In genomic region chr11:27290261-27290660, GRCh38 we compare ENCODE assay signal across 22 cellular contexts.
"Had no signal": no experiment of that assay in that cellular context is flagged by ENCODE, and none has a peak within 500 bp of the region (broad histone marks: within the 10 kb centered on the region; RNA-seq: fewer than 3 reads in every experiment).

No MANE protein-coding gene starts in this region.

- DNase-seq: activated CD4-positive, alpha-beta T cell treated with anti-CD3 and anti-CD28 coated beads for 36 hours; activated CD4-positive, alpha-beta T cell treated with anti-CD3 and anti-CD28 coated beads, Interleukin-2, amount 50 U/mL, for 48 hours; activated gamma-delta T cell; cerebellar nuclear complex; effector CD8-positive, alpha-beta T cell; esophagus squamous epithelium; foreskin melanocyte; glutamatergic neuron; hypothalamus; mammary epithelial cell; naive B cell; psoas muscle; sigmoid colon; stimulated activated CD4-positive, alpha-beta T cell treated with anti-CD3 and anti-CD28 coated beads, Interleukin-4, amount 100 ng/mL, for 24 hours; T-cell; testis; upper lobe of right lung had no signal

- H3K27ac ChIP-seq: breast epithelium, psoas muscle, sigmoid colon, testis, upper lobe of right lung had no signal

- ATAC-seq: activated CD4-positive, alpha-beta T cell treated with anti-CD3 and anti-CD28 coated beads for 36 hours; psoas muscle; stimulated activated effector memory CD8-positive, alpha-beta T cell treated with anti-CD3 and anti-CD28 coated beads, Interleukin-12 subunit alpha, Interleukin-12 subunit beta, amount 100 ng/mL, for 72 hours; T-cell; upper lobe of right lung; WTC11 had no signal

- H3K4me1 ChIP-seq: breast epithelium, psoas muscle, sigmoid colon, upper lobe of right lung had no signal

- H3K4me3 ChIP-seq: breast epithelium, esophagus squamous epithelium, psoas muscle, sigmoid colon, testis, upper lobe of right lung had no signal

- H3K36me3 ChIP-seq: breast epithelium, esophagus squamous epithelium, sigmoid colon, upper lobe of right lung had no signal

- H3K36me3 Mint-ChIP-seq: stimulated activated effector memory CD8-positive, alpha-beta T cell treated with anti-CD3 and anti-CD28 coated beads, Interleukin-12 subunit alpha, Interleukin-12 subunit beta, amount 100 ng/mL, for 72 hours; T-cell had no signal

- H3K27me3 ChIP-seq: breast epithelium, esophagus squamous epithelium, sigmoid colon, testis, upper lobe of right lung had no signal

- H3K4me3 Mint-ChIP-seq: activated CD4-positive, alpha-beta T cell treated with anti-CD3 and anti-CD28 coated beads for 36 hours; activated naive CD4-positive, alpha-beta T cell treated with anti-CD3 and anti-CD28 coated beads, Interleukin-2, amount 50 U/mL, for 24 hours; naive B cell; neural crest cell; stimulated activated effector memory CD8-positive, alpha-beta T cell treated with anti-CD3 and anti-CD28 coated beads, Interleukin-12 subunit alpha, Interleukin-12 subunit beta, amount 100 ng/mL, for 72 hours; T-cell; WTC11 had no signal

- H3K9me3 ChIP-seq: psoas muscle, sigmoid colon, testis, upper lobe of right lung had no signal

- H3K27me3 Mint-ChIP-seq: naive B cell had no signal

- H3K27ac Mint-ChIP-seq: activated CD4-positive, alpha-beta T cell treated with anti-CD3 and anti-CD28 coated beads for 36 hours; activated naive CD4-positive, alpha-beta T cell treated with anti-CD3 and anti-CD28 coated beads, Interleukin-2, amount 50 U/mL, for 24 hours; naive B cell; stimulated activated effector memory CD8-positive, alpha-beta T cell treated with anti-CD3 and anti-CD28 coated beads, Interleukin-12 subunit alpha, Interleukin-12 subunit beta, amount 100 ng/mL, for 72 hours; T-cell; WTC11 had no signal

- H3K4me1 Mint-ChIP-seq: activated CD4-positive, alpha-beta T cell treated with anti-CD3 and anti-CD28 coated beads for 36 hours; activated naive CD4-positive, alpha-beta T cell treated with anti-CD3 and anti-CD28 coated beads, Interleukin-2, amount 50 U/mL, for 24 hours; naive B cell; stimulated activated effector memory CD8-positive, alpha-beta T cell treated with anti-CD3 and anti-CD28 coated beads, Interleukin-12 subunit alpha, Interleukin-12 subunit beta, amount 100 ng/mL, for 72 hours; T-cell had no signal
